In the genomic region with DNA sequence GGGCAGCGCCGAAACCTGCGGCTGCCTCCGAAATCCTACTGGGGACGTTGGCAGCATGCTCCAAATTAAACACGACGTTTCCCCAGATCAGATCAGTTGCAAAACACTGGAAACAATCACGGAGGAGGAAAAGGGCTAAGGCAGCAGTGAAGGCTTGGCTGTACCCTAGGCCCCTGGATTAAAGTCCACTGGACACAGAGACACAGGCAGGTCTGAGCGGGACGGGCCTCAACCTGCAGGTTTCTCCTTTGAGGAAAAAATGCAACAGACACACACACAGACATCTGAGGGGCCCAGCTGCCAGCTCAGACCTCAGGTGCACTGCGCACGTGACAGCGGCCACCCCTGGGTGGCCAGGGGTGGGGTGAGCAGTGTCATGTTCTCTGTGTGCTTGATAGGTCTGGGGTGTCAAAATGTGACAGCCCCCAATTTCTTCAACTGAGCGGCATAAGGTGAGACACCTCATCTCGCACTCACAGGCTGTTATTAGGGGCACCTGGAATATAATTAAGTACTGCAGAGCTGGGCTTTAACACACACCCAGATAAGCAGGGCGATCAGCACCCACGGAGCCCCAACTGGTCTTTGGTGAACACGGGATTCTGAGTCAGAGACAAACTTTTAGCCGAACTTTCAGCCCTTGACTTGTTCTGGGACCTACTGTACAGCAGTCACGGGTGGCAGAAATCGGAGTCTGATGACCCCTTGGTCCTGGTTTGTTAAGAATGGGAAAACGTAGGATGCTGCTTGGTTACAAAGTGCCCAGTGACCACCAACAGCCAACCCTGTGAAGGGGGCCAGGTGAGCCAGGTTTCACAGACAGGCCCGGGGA, we compare ENCODE assay signal across 9 cellular contexts. TPM values are rescaled to one million over a fixed set of nuclear protein-coding genes. Genes with fewer than 3 reads are reported as not detected.
DNase-seq lines count a peak whose midpoint lies in the region; ATAC-seq and TF ChIP-seq lines count a peak whose summit lies in the region.
"Had no signal": no experiment of that assay in that cellular context is flagged by ENCODE, and none has a peak within 500 bp of the region (broad histone marks: within the 10 kb centered on the region; RNA-seq: fewer than 3 reads in every experiment).

No MANE protein-coding gene starts in this region.

- H3K27ac Mint-ChIP-seq in H9: peak overlapping the region; percentile 87 to 98 (median 93); a peak in 6 of 7 replicates
- H3K27ac Mint-ChIP-seq in activated T-helper 2 cell treated with anti-CD3 and anti-CD28 coated beads, Interferon-gamma antibody, Interleukin-2, Interleukin-4, amounts not matched to agents 10 μg/mL and 5 μg/mL and 100 μg/mL, durations not matched to agents 14 hours and 24 hours and 36 hours: peak overlapping the region; percentile 50
- H3K27ac Mint-ChIP-seq in effector memory CD8-positive, alpha-beta T cell: no peak overlapping the region

- DNase-seq in H9: no peak
- no peak for DNase-seq in activated T-helper 2 cell treated with anti-CD3 and anti-CD28 coated beads, Interferon-gamma antibody, Interleukin-2, Interleukin-4, amounts not matched to agents 10 μg/mL and 5 μg/mL and 100 μg/mL, durations not matched to agents 14 hours and 24 hours and 36 hours (ENCODE audit: low spot score)
- no peak for DNase-seq in right atrium auricular region (ENCODE audit: low spot score)
- DNase-seq in retinal pigment epithelial cell (ENCODE audit: low read depth): peak; percentile 86
- DNase-seq in NCI-H1092 (lab: John Stamatoyannopoulos, UW): no peak
- DNase-seq in effector memory CD8-positive, alpha-beta T cell: no peak
- DNase-seq: OCI-M1 had no signal

- H3K9me3 ChIP-seq in H9 (ENCODE audit: control insufficient read depth, low read depth, low read length) (no peaks in the 10 kb centered on the region), right atrium auricular region (no peaks in the 10 kb centered on the region)

- no peak overlapping the region for H4K8ac ChIP-seq in H9 (replicated peaks; ENCODE audit: insufficient read length, low read depth, low read length)

- peaks cover 5 to 20% (median 16%) of the 10 kb centered on the region in 3 experiments; a peak in 6 of 7 replicates for H3K36me3 Mint-ChIP-seq in H9 (ENCODE audit: insufficient read depth in 1 of 3, low read depth in 3 of 3)
- peaks cover 27% of the 10 kb centered on the region for H3K36me3 Mint-ChIP-seq in activated T-helper 2 cell treated with anti-CD3 and anti-CD28 coated beads, Interferon-gamma antibody, Interleukin-2, Interleukin-4, amounts not matched to agents 10 μg/mL and 5 μg/mL and 100 μg/mL, durations not matched to agents 14 hours and 24 hours and 36 hours (ENCODE audit: low read depth)
- H3K36me3 Mint-ChIP-seq in effector memory CD8-positive, alpha-beta T cell (ENCODE audit: insufficient read depth): peaks cover 43% of the 10 kb centered on the region

- H3K14ac ChIP-seq in H9 (ENCODE audit: insufficient read depth, low read length): no peak overlapping the region

- no peak overlapping the region for H4K5ac ChIP-seq in H9 (ENCODE audit: insufficient read length, low read depth, low read length)

- H3K4me3 ChIP-seq in right atrium auricular region (peak overlapping the region in 1 of 2 donors; percentile 5), retinal pigment epithelial cell (ENCODE audit: low read length) (no peak overlapping the region)

- H2BK15ac ChIP-seq in H9 (ENCODE audit: low read depth, low read length): no peak overlapping the region

- peak overlapping the region; percentile 40 for H3K4me2 ChIP-seq in H9 (ENCODE audit: insufficient read depth, insufficient read length, low read length)

- H3K4me1 ChIP-seq in H9 (ENCODE audit: insufficient read depth, low read length): no peaks in the 10 kb centered on the region; the same call in 1 of the 2 replicates
- peaks cover 0 to 76% of the 10 kb centered on the region in 2 donors for H3K4me1 ChIP-seq in right atrium auricular region

- H2BK120ac ChIP-seq in H9 (ENCODE audit: low read depth, low read length, poor library complexity, severe bottlenecking): no peak overlapping the region

- no peak overlapping the region for H3K4ac ChIP-seq in H9 (ENCODE audit: low read depth, low read length)

- H3K9ac ChIP-seq in H9 (ENCODE audit: extremely low read depth, insufficient read length, low read length): no peak overlapping the region

- H3K27me3 Mint-ChIP-seq in H9 (ENCODE audit: low read depth): no peaks in the 10 kb centered on the region; the same call in 1 of the 2 replicates
- no peaks in the 10 kb centered on the region for H3K27me3 Mint-ChIP-seq in activated T-helper 2 cell treated with anti-CD3 and anti-CD28 coated beads, Interferon-gamma antibody, Interleukin-2, Interleukin-4, amounts not matched to agents 10 μg/mL and 5 μg/mL and 100 μg/mL, durations not matched to agents 14 hours and 24 hours and 36 hours (ENCODE audit: low read depth)
- H3K27me3 Mint-ChIP-seq in effector memory CD8-positive, alpha-beta T cell: no peaks in the 10 kb centered on the region

- intact Hi-C loops in activated T-helper 2 cell treated with anti-CD3 and anti-CD28 coated beads, Interferon-gamma antibody, Interleukin-2, Interleukin-4, amounts not matched to agents 10 μg/mL and 5 μg/mL and 100 μg/mL, durations not matched to agents 14 hours and 24 hours and 36 hours (cut with micrococcal nuclease): no loop called here

- no CpG with 5 or more reads among the region's 23 CpGs for WGBS in H9 (ENCODE audit: extremely low coverage, insufficient read length, low lambda C conversion rate)

- H4K91ac ChIP-seq in H9 (ENCODE audit: insufficient read length, low read depth, low read length): no peak overlapping the region

- H2BK20ac ChIP-seq in H9 (ENCODE audit: low read depth, low read length, poor library complexity, severe bottlenecking): no peak overlapping the region

- no peak overlapping the region for H2AK5ac ChIP-seq in H9 (ENCODE audit: insufficient read length, low read length)

- peak overlapping the region; percentile 57 to 83 for H3K4me3 Mint-ChIP-seq in H9
- no peak overlapping the region for H3K4me3 Mint-ChIP-seq in activated T-helper 2 cell treated with anti-CD3 and anti-CD28 coated beads, Interferon-gamma antibody, Interleukin-2, Interleukin-4, amounts not matched to agents 10 μg/mL and 5 μg/mL and 100 μg/mL, durations not matched to agents 14 hours and 24 hours and 36 hours (ENCODE audit: low read depth)
- H3K4me3 Mint-ChIP-seq in effector memory CD8-positive, alpha-beta T cell: no peak overlapping the region

- TF ChIP-seq CTCF in H9 (conservative IDR thresholded peaks at IDR 0.05) (no peak), right atrium auricular region (IDR thresholded peaks at IDR 0.05) (no peak), retinal pigment epithelial cell (conservative IDR thresholded peaks at IDR 0.05; ENCODE audit: low read depth, low read length) (no peak)

- no peaks in the 10 kb centered on the region for H3K23me2 ChIP-seq in H9 (ENCODE audit: insufficient read length, low read depth, low read length, poor library complexity, severe bottlenecking)

- H3K36me3 ChIP-seq in right atrium auricular region: no peaks in the 10 kb centered on the region

- H3K56ac ChIP-seq in H9 (ENCODE audit: insufficient read length, low read depth, low read length): no peak overlapping the region

- H2AFZ ChIP-seq in H9 (ENCODE audit: low read length): no peak overlapping the region

- no peak overlapping the region for H3K27ac ChIP-seq in H9 (ENCODE audit: insufficient read length, low read depth, low read length)
- peak overlapping the region; percentile 65 to 84 for H3K27ac ChIP-seq in right atrium auricular region

- peaks cover 6% of the 10 kb centered on the region for H3K79me1 ChIP-seq in H9 (ENCODE audit: insufficient read depth, low read depth, low read length, poor library complexity, severe bottlenecking)

- H3K23ac ChIP-seq in H9 (ENCODE audit: insufficient read length, low read depth, low read length): no peak overlapping the region

- H3K4me1 Mint-ChIP-seq in H9: peaks cover 40 to 62% of the 10 kb centered on the region in 2 experiments
- peaks cover 32% of the 10 kb centered on the region for H3K4me1 Mint-ChIP-seq in activated T-helper 2 cell treated with anti-CD3 and anti-CD28 coated beads, Interferon-gamma antibody, Interleukin-2, Interleukin-4, amounts not matched to agents 10 μg/mL and 5 μg/mL and 100 μg/mL, durations not matched to agents 14 hours and 24 hours and 36 hours (ENCODE audit: low read depth)
- H3K4me1 Mint-ChIP-seq in effector memory CD8-positive, alpha-beta T cell (ENCODE audit: low read depth in 2 of 2): peaks cover 40 to 45% of the 10 kb centered on the region in 2 donors

- no peak overlapping the region for H3K18ac ChIP-seq in H9 (ENCODE audit: insufficient read length, low read depth, low read length)

- H2BK5ac ChIP-seq in H9 (ENCODE audit: insufficient read length, low read length): no peak overlapping the region

- H3K9me3 Mint-ChIP-seq in H9: no peaks in the 10 kb centered on the region
- no peaks in the 10 kb centered on the region for H3K9me3 Mint-ChIP-seq in activated T-helper 2 cell treated with anti-CD3 and anti-CD28 coated beads, Interferon-gamma antibody, Interleukin-2, Interleukin-4, amounts not matched to agents 10 μg/mL and 5 μg/mL and 100 μg/mL, durations not matched to agents 14 hours and 24 hours and 36 hours
- H3K9me3 Mint-ChIP-seq in effector memory CD8-positive, alpha-beta T cell: no peaks in the 10 kb centered on the region

- H3K79me2 ChIP-seq in H9 (ENCODE audit: insufficient read depth, low read length): peaks cover 18% of the 10 kb centered on the region; the same call in 1 of the 2 replicates

- no peak for ATAC-seq in GM18909 (IDR thresholded peaks at IDR 0.05; ENCODE audit: poor library complexity, unreplicated experiment)
- ATAC-seq in activated CD4-positive, CD25-positive, alpha-beta regulatory T cell treated with anti-CD3 and anti-CD28 coated beads, Interleukin-2, amount 50 U/mL, for 24 hours: no peak
- ATAC-seq in effector memory CD8-positive, alpha-beta T cell (replicated peaks): no peak

- no peaks in the 10 kb centered on the region for H3K27me3 ChIP-seq in H9 (ENCODE audit: insufficient read depth, low read length)
- H3K27me3 ChIP-seq in right atrium auricular region: no peaks in the 10 kb centered on the region

- no peaks in the 10 kb centered on the region for H4K20me1 ChIP-seq in H9 (ENCODE audit: control insufficient read depth, insufficient read depth, insufficient read length)

- no peak overlapping the region for H3T11ph ChIP-seq in H9 (ENCODE audit: low read length)

- H2BK12ac ChIP-seq in H9 (ENCODE audit: insufficient read length, low read depth, low read length): no peak overlapping the region

RNA-seq across cellular contexts. Expression of a gene that starts 9.3 kb away (rescaled TPM):
- total RNA-seq in H9 (2021) (85.5 TPM in 2 replicates), right atrium auricular region (10 to 100 TPM; 17.5 to 31.9 TPM)
- total RNA-seq in activated T-helper 2 cell treated with anti-CD3 and anti-CD28 coated beads, Interferon-gamma antibody, Interleukin-2, Interleukin-4, amounts not matched to agents 10 μg/mL and 5 μg/mL and 100 μg/mL, durations not matched to agents 14 hours and 24 hours and 36 hours: 49.2 and 56.3 TPM in 2 replicates

RNA-seq across cellular contexts. Expression of a gene that starts 11.4 kb away (rescaled TPM):
- total RNA-seq in H9 (2021) (143 and 148 TPM in 2 replicates), right atrium auricular region (1 to 10 TPM; 2.6 to 5.0 TPM)
- total RNA-seq in activated T-helper 2 cell treated with anti-CD3 and anti-CD28 coated beads, Interferon-gamma antibody, Interleukin-2, Interleukin-4, amounts not matched to agents 10 μg/mL and 5 μg/mL and 100 μg/mL, durations not matched to agents 14 hours and 24 hours and 36 hours: 81.9 and 87.8 TPM in 2 replicates

RNA-seq across cellular contexts. Expression of a gene that starts 47.7 kb away (rescaled TPM):
- total RNA-seq in H9 (2021) (37.0 and 38.2 TPM in 2 replicates), right atrium auricular region (1 to 10 TPM; 6.2 to 7.3 TPM)
- 19.3 and 20.2 TPM in 2 replicates for total RNA-seq in activated T-helper 2 cell treated with anti-CD3 and anti-CD28 coated beads, Interferon-gamma antibody, Interleukin-2, Interleukin-4, amounts not matched to agents 10 μg/mL and 5 μg/mL and 100 μg/mL, durations not matched to agents 14 hours and 24 hours and 36 hours

RNA-seq across cellular contexts. Expression of a gene that starts 52.5 kb away (rescaled TPM):
- total RNA-seq in H9 (2021) (19.0 and 20.2 TPM in 2 replicates), right atrium auricular region (10 to 100 TPM in 1 of 2 donors, 1 to 10 TPM in 1; 4.8 to 11.8 TPM)
- total RNA-seq in activated T-helper 2 cell treated with anti-CD3 and anti-CD28 coated beads, Interferon-gamma antibody, Interleukin-2, Interleukin-4, amounts not matched to agents 10 μg/mL and 5 μg/mL and 100 μg/mL, durations not matched to agents 14 hours and 24 hours and 36 hours: 15.4 and 17.1 TPM in 2 replicates

Comparison
In these comparisons a context has a peak if more than half of its experiments do, and no peak if none do; other contexts are left out.
1. H3K27ac Mint-ChIP-seq: peak in H9 (3 of 3) and activated T-helper 2 cell treated with anti-CD3 and anti-CD28 coated beads, Interferon-gamma antibody, Interleukin-2, Interleukin-4, amounts not matched to agents 10 μg/mL and 5 μg/mL and 100 μg/mL, durations not matched to agents 14 hours and 24 hours and 36 hours (single experiment); none in effector memory CD8-positive, alpha-beta T cell (0 of 2).
2. H3K4me3 Mint-ChIP-seq: peak in H9 (2 of 2); none in activated T-helper 2 cell treated with anti-CD3 and anti-CD28 coated beads, Interferon-gamma antibody, Interleukin-2, Interleukin-4, amounts not matched to agents 10 μg/mL and 5 μg/mL and 100 μg/mL, durations not matched to agents 14 hours and 24 hours and 36 hours (single experiment) and effector memory CD8-positive, alpha-beta T cell (0 of 2).
3. RNA of a gene that starts 11.4 kb away (total RNA-seq): 143 to 148 TPM in H9 and 81.9 to 87.8 TPM in activated T-helper 2 cell treated with anti-CD3 and anti-CD28 coated beads, Interferon-gamma antibody, Interleukin-2, Interleukin-4, amounts not matched to agents 10 μg/mL and 5 μg/mL and 100 μg/mL, durations not matched to agents 14 hours and 24 hours and 36 hours; 2.6 to 5.0 TPM in right atrium auricular region; every median in the first group is over 10 times any median in the second.